ENCODE assay signal across 19 cellular contexts in the genomic region with DNA sequence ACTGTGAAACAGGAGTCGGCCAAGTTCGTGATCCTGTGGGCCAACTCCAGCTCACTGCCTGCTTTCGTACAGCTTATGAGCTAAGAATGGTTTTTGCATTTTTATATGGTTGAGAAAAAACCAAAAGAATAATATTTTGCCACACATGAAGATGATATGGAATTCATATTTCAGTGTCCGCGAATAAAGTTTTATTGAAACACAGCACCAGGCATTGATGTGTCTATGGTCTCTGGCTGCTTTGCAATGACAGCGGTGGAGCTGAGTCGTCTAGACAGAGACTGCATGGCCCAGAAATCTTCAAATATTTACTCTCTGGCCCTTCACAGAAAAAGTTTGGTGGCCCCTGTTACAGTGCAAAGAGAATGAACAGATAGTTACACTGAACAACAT. TPM values are rescaled to one million over a fixed set of nuclear protein-coding genes. Genes with fewer than 3 reads are reported as not detected.
"Had no signal": no experiment of that assay in that cellular context is flagged by ENCODE, and none has a peak within 500 bp of the region (broad histone marks: within the 10 kb centered on the region; RNA-seq: fewer than 3 reads in every experiment).

No MANE protein-coding gene starts in this region.

- H3K4me1 ChIP-seq: foreskin keratinocyte, prostate gland, upper lobe of right lung had no signal

- H3K36me3 ChIP-seq: brain microvascular endothelial cell, left lung, prostate gland, upper lobe of right lung had no signal

- H3K9me3 ChIP-seq: left lung, prostate gland, upper lobe of right lung had no signal

- H3K27me3 ChIP-seq: brain microvascular endothelial cell, foreskin keratinocyte, left lung, upper lobe of right lung had no signal

- ATAC-seq: activated CD4-positive, CD25-positive, alpha-beta regulatory T cell treated with anti-CD3 and anti-CD28 coated beads, Interleukin-2, amount 50 U/mL, for 24 hours; activated CD8-positive, alpha-beta T cell treated with anti-CD3 and anti-CD28 coated beads, Interleukin-2, amount 10 ng/mL, durations not matched to agents 7 days and 5 days; activated naive CD8-positive, alpha-beta T cell treated with anti-CD3 and anti-CD28 coated beads, Interleukin-2, amount 50 U/mL, for 24 hours; left lung had no signal

- DNase-seq: activated CD4-positive, alpha-beta T cell treated with anti-CD3 and anti-CD28 coated beads, Interleukin-2, amount 10 ng/mL, durations not matched to agents 7 days and 5 days; activated CD8-positive, alpha-beta T cell treated with anti-CD3 and anti-CD28 coated beads, Interleukin-2, amount 10 ng/mL, durations not matched to agents 7 days and 5 days; activated naive CD4-positive, alpha-beta T cell treated with anti-CD3 and anti-CD28 coated beads, Interleukin-2, amount 10 ng/mL, durations not matched to agents 7 days and 5 days; activated naive CD8-positive, alpha-beta T cell treated with anti-CD3 and anti-CD28 coated beads, Interleukin-2, amount 50 U/mL, for 24 hours; activated T-cell treated with anti-CD3 and anti-CD28 coated beads, Interleukin-2, amount 50 U/mL, for 24 hours; aorta; brain microvascular endothelial cell; effector memory CD4-positive, alpha-beta T cell; left lung; right cardiac atrium; stimulated activated CD4-positive, alpha-beta T cell treated with anti-CD3 and anti-CD28 coated beads, Interleukin-15, amount 100 ng/mL, for 24 hours; stimulated activated CD4-positive, alpha-beta T cell treated with anti-CD3 and anti-CD28 coated beads, Interleukin-2, amount 100 ng/mL, for 48 hours; stimulated activated naive CD8-positive, alpha-beta T cell treated with anti-CD3 and anti-CD28 coated beads, Interleukin-15, amount 100 ng/mL, for 72 hours; T1000; upper lobe of right lung had no signal

- H3K4me3 ChIP-seq: left lung, prostate gland, upper lobe of right lung had no signal

- H3K27ac ChIP-seq: brain microvascular endothelial cell, upper lobe of right lung had no signal

RNA-seq across cellular contexts. Expression of gene CLCN4, which starts 20.2 kb away (rescaled TPM):
- total RNA-seq: activated CD4-positive, alpha-beta T cell treated with anti-CD3 and anti-CD28 coated beads, Interleukin-2, amount 10 ng/mL, durations not matched to agents 7 days and 5 days; activated CD8-positive, alpha-beta T cell treated with anti-CD3 and anti-CD28 coated beads, Interleukin-2, amount 10 ng/mL, durations not matched to agents 7 days and 5 days; T-helper 1 cell treated with Interleukin-12 subunit alpha and Interleukin-12 subunit beta and Interleukin-4 antibody, amounts not matched to agents 30 ng/mL and 1 ng/mL, for 36 hours had no signal
